3 cellular contexts compared by ENCODE assay signal in genomic region chr5:135991381-135991907, GRCh38.
TF ChIP-seq lines count a peak whose summit lies in the region.

No MANE protein-coding gene starts in this region.

TF ChIP-seq in HepG2, 621 proteins besides CTCF, POLR2A, EP300 and RAD21:
- TF ChIP-seq ZBTB46 (CRISPR knock-in tag; IDR thresholded peaks at IDR 0.05; ENCODE audit: borderline replicate concordance) (no peak), ZNF20 (CRISPR knock-in tag; IDR thresholded peaks at IDR 0.05) (no peak), ZNF343 (CRISPR knock-in tag; IDR thresholded peaks at IDR 0.05) (no peak), HBP1 (CRISPR knock-in tag; IDR thresholded peaks at IDR 0.05; ENCODE audit: low read depth) (no peak), ZNF432 (CRISPR knock-in tag; IDR thresholded peaks at IDR 0.05; ENCODE audit: borderline replicate concordance) (no peak), SRSF9 (IDR thresholded peaks at IDR 0.05; ENCODE audit: borderline replicate concordance, insufficient read depth, low read depth, low read length, poor library complexity, severe bottlenecking) (no peak), DMAP1 (CRISPR knock-in tag; IDR thresholded peaks at IDR 0.05) (no peak), MAFK (conservative IDR thresholded peaks at IDR 0.05 in 1 of 2, IDR thresholded peaks at IDR 0.05 in 1 of 2; ENCODE audit: low read length in 2 of 2) (peak; percentile 86 to 94), MAFF (IDR thresholded peaks at IDR 0.05; ENCODE audit: low read depth, low read length) (peak; percentile 89)

TF ChIP-seq in H1, 55 proteins besides CTCF, POLR2A, EP300 and RAD21:
- TF ChIP-seq SP4 (IDR thresholded peaks at IDR 0.05; ENCODE audit: low read length) (no peak), E2F6 (IDR thresholded peaks at IDR 0.05) (no peak), ZNF274 (IDR thresholded peaks at IDR 0.05; ENCODE audit: borderline replicate concordance, extremely low read depth, low read length) (no peak), GTF2F1 (IDR thresholded peaks at IDR 0.05; ENCODE audit: borderline replicate concordance, low read depth, low read length) (no peak), TAF7 (optimal IDR thresholded peaks at IDR 0.05; ENCODE audit: borderline replicate concordance, low read depth, low read length) (no peak), SP1 (IDR thresholded peaks at IDR 0.05; ENCODE audit: low read depth, low read length) (no peak), TBP (IDR thresholded peaks at IDR 0.05; ENCODE audit: low read depth, low read length) (no peak), SUZ12 (IDR thresholded peaks at IDR 0.05; ENCODE audit: low read length) (no peak), BCL11A (IDR thresholded peaks at IDR 0.05; ENCODE audit: low read depth in 2 of 2, low read length in 2 of 2) (no peak)

TF ChIP-seq in neural cell, 6 proteins besides CTCF, POLR2A, EP300 and RAD21:
- TF ChIP-seq POLR2AphosphoS5 (IDR thresholded peaks at IDR 0.05) (peak; percentile 72), REST (IDR thresholded peaks at IDR 0.05; ENCODE audit: borderline replicate concordance) (peak; percentile 61), TAF1 (IDR thresholded peaks at IDR 0.05; ENCODE audit: low read depth) (no peak), EZH2 (IDR thresholded peaks at IDR 0.05; ENCODE audit: borderline replicate concordance, insufficient read depth, low read length, poor library complexity, severe bottlenecking) (no peak)
